In the genomic region with DNA sequence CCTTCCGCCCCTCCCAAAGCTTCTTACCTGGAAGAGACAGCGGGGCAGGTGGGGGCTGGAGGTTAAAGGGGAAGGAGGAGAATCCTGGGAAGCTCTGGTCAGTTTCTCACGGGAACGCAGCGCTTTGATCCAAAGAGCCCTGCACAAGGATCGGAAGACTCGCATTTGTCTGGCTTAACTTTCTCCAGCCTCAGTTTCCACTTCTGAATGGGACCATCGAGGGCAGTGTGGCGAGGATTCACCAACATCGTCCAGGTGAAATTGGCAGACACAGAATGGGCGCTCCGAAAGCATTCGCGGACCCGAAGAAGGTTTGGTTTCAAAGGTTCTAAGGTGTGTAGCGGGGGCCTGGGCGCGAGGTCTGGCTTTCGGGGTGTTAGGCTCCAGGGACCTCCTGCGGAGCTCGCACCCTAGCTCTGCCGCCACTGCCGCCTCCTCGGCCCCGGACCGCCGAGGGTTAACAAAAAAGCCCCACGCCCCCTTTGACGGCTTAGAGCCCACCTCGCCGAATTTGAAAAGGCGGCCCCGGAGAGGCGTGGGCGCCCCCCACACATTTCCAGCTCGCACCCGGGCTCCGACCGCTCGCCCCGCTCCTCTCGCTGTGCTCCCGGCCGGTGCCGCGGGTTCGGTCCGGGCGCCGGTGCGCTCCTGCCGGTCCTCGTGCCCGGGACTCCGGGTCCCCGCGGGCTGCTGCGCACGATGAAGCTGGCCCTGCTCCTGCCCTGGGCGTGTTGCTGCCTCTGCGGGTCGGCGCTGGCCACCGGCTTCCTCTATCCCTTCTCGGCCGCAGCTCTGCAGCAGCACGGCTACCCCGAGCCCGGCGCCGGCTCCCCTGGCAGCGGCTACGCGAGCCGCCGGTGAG, we compare ENCODE assay signal across 8 cellular contexts. TPM values are rescaled to one million over a fixed set of nuclear protein-coding genes. Genes with fewer than 3 reads are reported as not detected.
DNase-seq lines count a peak whose midpoint lies in the region; ATAC-seq and TF ChIP-seq lines count a peak whose summit lies in the region.

A gene (plus strand): TSS at position 542 of the 862 bp plus-strand sequence. CDS start 158 bp downstream, at position 700.

- no peak for ATAC-seq in CD4-positive, CD25-positive, alpha-beta regulatory T cell (ENCODE audit: low read depth in 2 of 2)
- ATAC-seq in GM18870 (IDR thresholded peaks at IDR 0.05; ENCODE audit: unreplicated experiment): no peak

- peaks cover 25% of the 10 kb centered on the region for H3K27me3 Mint-ChIP-seq in CD4-positive, CD25-positive, alpha-beta regulatory T cell

- no peaks in the 10 kb centered on the region for H3K9me3 Mint-ChIP-seq in CD4-positive, CD25-positive, alpha-beta regulatory T cell

- H3K36me3 ChIP-seq in CD4-positive, CD25-positive, alpha-beta regulatory T cell (ENCODE audit: control insufficient read depth, insufficient read depth, low read length): no peaks in the 10 kb centered on the region
- H3K36me3 ChIP-seq in Loucy (ENCODE audit: insufficient read depth, low read length) (no peaks in the 10 kb centered on the region), brain microvascular endothelial cell (replicated peaks) (no peaks in the 10 kb centered on the region)

- no peak within 1 kb of the TSS for H3K9ac ChIP-seq in Loucy (ENCODE audit: low read depth, low read length, poor library complexity, severe bottlenecking)

- no peak for DNase-seq in CD4-positive, CD25-positive, alpha-beta regulatory T cell
- DNase-seq in brain microvascular endothelial cell (no peak), islet precursor cell (peak; percentile 87), NCI-H446 treated with DMSO at 0.1 percent for 48 hours (lab: John Stamatoyannopoulos, UW) (no peak), HCEC 1CT (no peak)
- peak; percentile 36 for DNase-seq in stimulated activated CD4-positive, alpha-beta T cell treated with anti-CD3 and anti-CD28 coated beads, Interleukin-15, amount 100 ng/mL, for 24 hours

- H2AFZ ChIP-seq in Loucy (ENCODE audit: low read length): peak within 1 kb of the TSS; percentile 66; the same call in 1 of the 2 replicates

- H3K9me3 ChIP-seq in CD4-positive, CD25-positive, alpha-beta regulatory T cell (ENCODE audit: control insufficient read depth in 2 of 2, low read length in 2 of 2): no peaks in the 10 kb centered on the region
- H3K9me3 ChIP-seq in Loucy (ENCODE audit: insufficient read depth, low read depth, low read length): no peaks in the 10 kb centered on the region

- H3K27ac Mint-ChIP-seq in CD4-positive, CD25-positive, alpha-beta regulatory T cell: no peak within 1 kb of the TSS

- peak within 1 kb of the TSS; percentile 25 for H3K4me2 ChIP-seq in Loucy (ENCODE audit: low read depth, low read length, poor library complexity, severe bottlenecking)

- no peaks in the 10 kb centered on the region for H4K20me1 ChIP-seq in Loucy (ENCODE audit: insufficient read depth, low read length, poor library complexity, severe bottlenecking)

- peak within 1 kb of the TSS in 3 of 4 donors; percentile 44 to 74 (median 48) for H3K4me3 Mint-ChIP-seq in CD4-positive, CD25-positive, alpha-beta regulatory T cell

- H3K36me3 Mint-ChIP-seq in CD4-positive, CD25-positive, alpha-beta regulatory T cell: no peaks in the 10 kb centered on the region

- H3K4me3 ChIP-seq in CD4-positive, CD25-positive, alpha-beta regulatory T cell (ENCODE audit: low read depth, low read length): no peak within 1 kb of the TSS
- H3K4me3 ChIP-seq in Loucy (ENCODE audit: low read length, poor library complexity, severe bottlenecking) (no peak within 1 kb of the TSS), brain microvascular endothelial cell (ENCODE audit: low read depth, low read length) (peak within 1 kb of the TSS; percentile 40)

- H3K4me1 ChIP-seq in CD4-positive, CD25-positive, alpha-beta regulatory T cell (ENCODE audit: control insufficient read depth, insufficient read depth, low read length, poor library complexity, severe bottlenecking): peaks cover 18% of the 10 kb centered on the region
- H3K4me1 ChIP-seq in Loucy (ENCODE audit: insufficient read depth, low read length, poor library complexity, severe bottlenecking): no peaks in the 10 kb centered on the region

- in situ Hi-C loops in brain microvascular endothelial cell (cut with HindIII; ENCODE audit: low pct_ligation_motif_present, low sequenced_read_pairs): no loop called here

- TF ChIP-seq CTCF in Loucy (conservative IDR thresholded peaks at IDR 0.05; ENCODE audit: low read length) (no peak), brain microvascular endothelial cell (IDR thresholded peaks at IDR 0.05; ENCODE audit: low read depth, low read length, missing control alignments) (no peak)

- H3K79me2 ChIP-seq in Loucy (ENCODE audit: insufficient read depth, low read length): no peaks in the 10 kb centered on the region

- H3K4me1 Mint-ChIP-seq in CD4-positive, CD25-positive, alpha-beta regulatory T cell: peaks cover 0 to 7% (median 0%) of the 10 kb centered on the region in 4 donors

- no peaks in the 10 kb centered on the region for H3K9me2 ChIP-seq in Loucy (replicated peaks; ENCODE audit: low read depth, low read length)

- H3K27me3 ChIP-seq in CD4-positive, CD25-positive, alpha-beta regulatory T cell (ENCODE audit: control insufficient read depth, insufficient read depth, low read length): peaks cover 2% of the 10 kb centered on the region
- no peaks in the 10 kb centered on the region for H3K27me3 ChIP-seq in Loucy (ENCODE audit: insufficient read depth, low read length, poor library complexity, severe bottlenecking)
- H3K27me3 ChIP-seq in brain microvascular endothelial cell (replicated peaks): peaks cover 16% of the 10 kb centered on the region

- H3F3A ChIP-seq in Loucy (ENCODE audit: low read depth): no peaks in the 10 kb centered on the region

- no peak within 1 kb of the TSS for H3K27ac ChIP-seq in CD4-positive, CD25-positive, alpha-beta regulatory T cell (ENCODE audit: insufficient read depth, low read length, poor library complexity, severe bottlenecking)
- H3K27ac ChIP-seq in brain microvascular endothelial cell: no peak within 1 kb of the TSS

RNA-seq across cellular contexts. Expression of the gene that starts here (rescaled TPM):
- not detected for total RNA-seq in CD4-positive, CD25-positive, alpha-beta regulatory T cell
- polyA plus RNA-seq in CD4-positive, CD25-positive, alpha-beta regulatory T cell: not detected

Comparison
In these comparisons a context has a peak if more than half of its experiments do, and no peak if none do; other contexts are left out.
1. DNase-seq: peak in islet precursor cell (single experiment) and stimulated activated CD4-positive, alpha-beta T cell treated with anti-CD3 and anti-CD28 coated beads, Interleukin-15, amount 100 ng/mL, for 24 hours (single experiment); none in CD4-positive, CD25-positive, alpha-beta regulatory T cell (0 of 3), brain microvascular endothelial cell (single experiment), NCI-H446 treated with DMSO at 0.1 percent for 48 hours (single experiment) and HCEC 1CT (single experiment).